In the genomic region with DNA sequence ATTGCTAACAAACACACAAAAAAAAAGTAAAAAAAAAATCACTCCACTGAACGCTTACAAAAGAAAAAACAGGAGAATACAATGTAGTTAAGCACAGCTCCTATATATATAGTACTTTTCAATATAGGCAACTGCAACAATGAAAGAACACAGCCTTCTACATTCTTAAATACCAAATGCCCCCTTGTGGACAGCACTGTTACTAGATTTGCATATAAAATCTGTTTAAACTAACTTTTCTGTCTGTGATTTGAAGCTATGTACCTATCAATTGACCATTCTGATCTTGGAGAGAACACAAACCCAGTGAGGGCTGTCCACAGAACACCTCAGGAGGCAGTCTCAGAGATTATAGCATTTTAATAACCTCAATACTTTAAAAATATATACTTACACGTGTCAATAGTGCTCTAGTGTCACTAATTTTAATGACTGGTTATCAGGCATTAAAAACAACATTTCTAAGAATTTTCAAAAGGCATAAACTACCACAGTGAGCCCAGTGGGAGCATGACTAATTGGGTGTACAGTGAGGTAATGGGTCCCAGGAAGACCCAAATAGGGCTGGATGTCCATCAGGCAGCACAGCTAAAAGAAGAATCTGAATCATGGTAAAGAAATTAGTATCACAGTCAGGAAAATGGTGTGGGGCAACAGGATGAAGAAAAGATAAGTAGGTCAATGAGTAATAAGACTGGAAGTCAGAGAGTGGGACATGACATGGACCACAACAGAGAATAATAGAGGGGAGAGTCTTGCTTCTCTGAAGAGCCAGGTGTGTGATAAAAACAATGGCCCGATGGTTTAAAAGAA, we compare ENCODE assay signal across 8 cellular contexts. TPM values are rescaled to one million over a fixed set of nuclear protein-coding genes. Genes with fewer than 3 reads are reported as not detected.
A peak's percentile ranks its signal among the peaks of the same experiment; 100 is the strongest.
DNase-seq lines count a peak whose midpoint lies in the region; ATAC-seq and TF ChIP-seq lines count a peak whose summit lies in the region.

No MANE protein-coding gene starts in this region.

- no peaks in the 10 kb centered on the region for H3K36me3 Mint-ChIP-seq in CD14-positive monocyte
- peaks cover 2% of the 10 kb centered on the region for H3K36me3 Mint-ChIP-seq in chondrocyte (ENCODE audit: low read depth)

- ATAC-seq in HG02798 (IDR thresholded peaks at IDR 0.05; ENCODE audit: poor library complexity, unreplicated experiment): peak; percentile 57
- no peak for ATAC-seq in HG02870 (IDR thresholded peaks at IDR 0.05; ENCODE audit: unreplicated experiment)

- DNase-seq in CD14-positive monocyte (ENCODE audit: low spot score): no peak
- DNase-seq in NCI-H82 treated with DMSO at 0.1 percent for 48 hours (lab: John Stamatoyannopoulos, UW; ENCODE audit: unreplicated experiment): peak; percentile 42
- no peak for DNase-seq in chondrocyte (ENCODE audit: low spot score)
- peak; percentile 61 for DNase-seq in mesendoderm
- DNase-seq in T1000 (lab: John Stamatoyannopoulos, UW): no peak
- no peak for DNase-seq in mesenteric fat pad (ENCODE audit: low spot score)

- H3K4me1 Mint-ChIP-seq in CD14-positive monocyte: no peaks in the 10 kb centered on the region
- H3K4me1 Mint-ChIP-seq in chondrocyte (ENCODE audit: low read depth): peaks cover 29% of the 10 kb centered on the region

- H3K4me2 ChIP-seq in mesendoderm (ENCODE audit: low read length): no peak overlapping the region

- H3K79me2 ChIP-seq in mesendoderm (ENCODE audit: control insufficient read depth, insufficient read depth, low read length): no peaks in the 10 kb centered on the region

- no peak overlapping the region for H3K18ac ChIP-seq in mesendoderm (ENCODE audit: low read length)

- no peak overlapping the region for H4K8ac ChIP-seq in mesendoderm (ENCODE audit: low read depth, low read length)

- H3K4ac ChIP-seq in mesendoderm (ENCODE audit: low read depth, low read length): no peak overlapping the region

- H3K27ac Mint-ChIP-seq in CD14-positive monocyte (peak overlapping the region in 1 of 7 donors; percentile 5), chondrocyte (ENCODE audit: unreplicated experiment) (no peak overlapping the region)

- H3K4me1 ChIP-seq in mesendoderm (ENCODE audit: control insufficient read depth, low read depth, low read length): no peaks in the 10 kb centered on the region

- TF ChIP-seq CTCF in CD14-positive monocyte (IDR thresholded peaks at IDR 0.05) (peak; percentile 53), chondrocyte (IDR thresholded peaks at IDR 0.05) (peak; percentile 90)

- H2BK5ac ChIP-seq in mesendoderm (ENCODE audit: low read length): no peak overlapping the region

- no peak overlapping the region for H2AK5ac ChIP-seq in mesendoderm (ENCODE audit: low read length)

- no peak overlapping the region for H3K27ac ChIP-seq in mesendoderm (ENCODE audit: low read depth, low read length)

- intact Hi-C loops in CD14-positive monocyte (cut with micrococcal nuclease): loop anchor here in 1 of 2 donors (10.0 kb wide), 1 partner anchor 301 kb away; no protein-coding TSS in a partner anchor

- H3K4me3 Mint-ChIP-seq in CD14-positive monocyte: no peak overlapping the region
- no peak overlapping the region for H3K4me3 Mint-ChIP-seq in chondrocyte (ENCODE audit: unreplicated experiment)

- H3K4me3 ChIP-seq in mesendoderm (ENCODE audit: low read length): no peak overlapping the region

- no peak overlapping the region for H2BK15ac ChIP-seq in mesendoderm (replicated peaks; ENCODE audit: low read depth)

- H2BK120ac ChIP-seq in mesendoderm (ENCODE audit: low read depth, low read length): no peak overlapping the region

- H3K23ac ChIP-seq in mesendoderm (ENCODE audit: low read length): no peak overlapping the region

- no peak overlapping the region for H3K56ac ChIP-seq in mesendoderm (ENCODE audit: low read length)

- no peaks in the 10 kb centered on the region for H3K79me1 ChIP-seq in mesendoderm (ENCODE audit: low read length)

- no peak overlapping the region for H3K9ac ChIP-seq in mesendoderm (ENCODE audit: low read length)

- no CpG with 5 or more reads among the region's 3 CpGs for WGBS in mesendoderm (ENCODE audit: extremely low coverage, insufficient coverage, low lambda C conversion rate)

- peaks cover 0 to 3% (median 0%) of the 10 kb centered on the region in 3 donors for H3K27me3 Mint-ChIP-seq in CD14-positive monocyte (ENCODE audit: low read depth in 3 of 3)
- peaks cover 19% of the 10 kb centered on the region for H3K27me3 Mint-ChIP-seq in chondrocyte (ENCODE audit: low read depth)

- H3K9me3 Mint-ChIP-seq in CD14-positive monocyte (no peaks in the 10 kb centered on the region), chondrocyte (ENCODE audit: low read depth) (peaks cover 5% of the 10 kb centered on the region)

- no peaks in the 10 kb centered on the region for H3K36me3 ChIP-seq in mesendoderm (ENCODE audit: control insufficient read depth, insufficient read depth, low read length)

- H4K5ac ChIP-seq in mesendoderm (ENCODE audit: low read length): no peak overlapping the region

- no peaks in the 10 kb centered on the region for H3K27me3 ChIP-seq in mesendoderm (ENCODE audit: insufficient read depth, low read length, poor library complexity)

RNA-seq across cellular contexts. Expression of a gene that starts 22.2 kb away (rescaled TPM):
- polyA plus RNA-seq in CD14-positive monocyte: not detected
- total RNA-seq in chondrocyte (1.8 to 2.3 TPM (median 2.2 TPM) in 3 replicates), mesenteric fat pad (0.48 TPM)
- polyA plus RNA-seq in mesendoderm (2013, experiment 1 of 2): 15.9 TPM
- 17.6 TPM for polyA plus RNA-seq in mesendoderm (2013, experiment 2 of 2)

Comparison
In these comparisons a context has a peak if more than half of its experiments do, and no peak if none do; other contexts are left out.
1. DNase-seq: peak in NCI-H82 treated with DMSO at 0.1 percent for 48 hours (single experiment) and mesendoderm (single experiment); none in CD14-positive monocyte (single experiment), chondrocyte (single experiment), T1000 (single experiment) and mesenteric fat pad (single experiment).